ENCODE assay signal across 9 cellular contexts in genomic region chr1:89041055-89041707, GRCh38. TPM values are rescaled to one million over a fixed set of nuclear protein-coding genes. Genes with fewer than 3 reads are reported as not detected.
DNase-seq lines count a peak whose midpoint lies in the region; ATAC-seq, FAIRE-seq and TF ChIP-seq lines count a peak whose summit lies in the region.
"Had no signal": no experiment of that assay in that cellular context is flagged by ENCODE, and none has a peak within 500 bp of the region (broad histone marks: within the 10 kb centered on the region; RNA-seq: fewer than 3 reads in every experiment).

No MANE protein-coding gene starts in this region.

- no peak overlapping the region for H2AFZ ChIP-seq in neural progenitor cell (replicated peaks)

- H3K36me3 Mint-ChIP-seq in neural progenitor cell: no peaks in the 10 kb centered on the region

- H3K27ac Mint-ChIP-seq in neural progenitor cell: no peak overlapping the region
- H3K27ac Mint-ChIP-seq: T-helper 17 cell had no signal

- H3K4me3 ChIP-seq in SJCRH30 (no peak overlapping the region), neural progenitor cell (no peak overlapping the region)

- ATAC-seq in GM21529 (IDR thresholded peaks at IDR 0.05; ENCODE audit: unreplicated experiment) (peak; percentile 95), HG03521 (IDR thresholded peaks at IDR 0.05; ENCODE audit: unreplicated experiment) (peak; percentile 95), left colon (no peak)
- ATAC-seq: T-helper 17 cell had no signal

- H3K27me3 ChIP-seq in SJCRH30 (no peaks in the 10 kb centered on the region), neural progenitor cell (no peaks in the 10 kb centered on the region)

- no peak overlapping the region for H3K4me3 Mint-ChIP-seq in neural progenitor cell
- H3K4me3 Mint-ChIP-seq: T-helper 17 cell had no signal

- DNase-seq in GM18507 (ENCODE audit: extremely low spot score, insufficient read length, low read depth): no peak
- DNase-seq in fibroblast of gingiva (ENCODE audit: low read depth): peak; percentile 40
- no peak for DNase-seq in SJCRH30
- no peak for DNase-seq in left colon
- no peak for DNase-seq in NCI-H774 (lab: John Stamatoyannopoulos, UW)
- no peak for DNase-seq in neural progenitor cell (ENCODE audit: low spot score)
- DNase-seq: T-helper 17 cell had no signal

- H3K4me2 ChIP-seq in neural progenitor cell: no peak overlapping the region

- H3K4me1 ChIP-seq in SJCRH30 (no peaks in the 10 kb centered on the region), neural progenitor cell (no peaks in the 10 kb centered on the region)

- H3K9me3 ChIP-seq in SJCRH30 (replicated peaks): no peaks in the 10 kb centered on the region
- no peaks in the 10 kb centered on the region for H3K9me3 ChIP-seq in neural progenitor cell (ENCODE audit: low read depth)

- no peak overlapping the region for H3K9ac ChIP-seq in neural progenitor cell

- no peak overlapping the region for H3K27ac ChIP-seq in SJCRH30
- H3K27ac ChIP-seq in neural progenitor cell: no peak overlapping the region

- H3F3A ChIP-seq in neural progenitor cell (ENCODE audit: low read depth): no peaks in the 10 kb centered on the region

- no peaks in the 10 kb centered on the region for H3K27me3 Mint-ChIP-seq in neural progenitor cell (ENCODE audit: insufficient read depth, low read depth)
- H3K27me3 Mint-ChIP-seq: T-helper 17 cell had no signal

- peak; percentile 84 for FAIRE-seq in GM18507 (lab: Jason Lieb, UNC)

- no peaks in the 10 kb centered on the region for H3K4me1 Mint-ChIP-seq in neural progenitor cell

- H4K20me1 ChIP-seq in neural progenitor cell (ENCODE audit: low read depth): no peaks in the 10 kb centered on the region

- peaks cover 2% of the 10 kb centered on the region for H3K9me3 Mint-ChIP-seq in neural progenitor cell

- H3K79me2 ChIP-seq in neural progenitor cell (ENCODE audit: low read depth): no peaks in the 10 kb centered on the region

- intact Hi-C loops in left colon (cut with DNase I, micrococcal nuclease): no loop called here

- no peaks in the 10 kb centered on the region for H3K36me3 ChIP-seq in SJCRH30
- no peaks in the 10 kb centered on the region for H3K36me3 ChIP-seq in neural progenitor cell

- TF ChIP-seq CTCF in neural progenitor cell (IDR thresholded peaks at IDR 0.05): no peak

RNA-seq across cellular contexts. Expression of gene GBP3, which starts 18.5 kb away (rescaled TPM):
- total RNA-seq in SJCRH30 (2014; rRNA removed; shearing (Covaris generic)): 0.12 and 0.53 TPM in 2 replicates
- total RNA-seq in left colon (100 to 1,000 TPM in 1 of 2 donors, 10 to 100 TPM in 1; 63.1 to 126 TPM), neural progenitor cell (ENCODE audit: low replicate concordance) (not detected in 2 replicates)

RNA-seq across cellular contexts. Expression of gene GBP1, which starts 23.8 kb away (rescaled TPM):
- total RNA-seq in SJCRH30 (2014; rRNA removed; shearing (Covaris generic)): 0.15 and 0.30 TPM in 2 replicates
- total RNA-seq in left colon (10 to 100 TPM; 13.0 to 21.2 TPM), neural progenitor cell (ENCODE audit: low replicate concordance) (not detected in 2 replicates)

RNA-seq across cellular contexts. Expression of gene KYAT3, which starts 48.8 kb away (rescaled TPM):
- 32.6 and 41.9 TPM in 2 replicates for total RNA-seq in SJCRH30 (2014; rRNA removed; shearing (Covaris generic))
- total RNA-seq in left colon (10 to 100 TPM; 21.6 to 27.4 TPM), neural progenitor cell (ENCODE audit: low replicate concordance) (80.2 and 113 TPM in 2 replicates)

RNA-seq across cellular contexts. Expression of gene RBMXL1, which starts 48.8 kb away (rescaled TPM):
- 27.9 and 29.8 TPM in 2 replicates for total RNA-seq in SJCRH30 (2014; rRNA removed; shearing (Covaris generic))
- total RNA-seq in left colon (10 to 100 TPM in 1 of 2 donors, 1 to 10 TPM in 1; 9.6 to 11.8 TPM), neural progenitor cell (ENCODE audit: low replicate concordance) (15.4 and 19.0 TPM in 2 replicates)

Comparison
In these comparisons a context has a peak if more than half of its experiments do, and no peak if none do; other contexts are left out.
1. RNA of gene GBP3, which starts 18.5 kb away (total RNA-seq): 63.1 to 126 TPM in left colon; 0.12 to 0.53 TPM in SJCRH30 and not detected in neural progenitor cell; every median in the first group is over 10 times any median in the second.
2. RNA of gene GBP1, which starts 23.8 kb away (total RNA-seq): 13.0 to 21.2 TPM in left colon; 0.15 to 0.30 TPM in SJCRH30 and not detected in neural progenitor cell; every median in the first group is over 10 times any median in the second.